25 cellular contexts compared by ENCODE assay signal in the genomic region with DNA sequence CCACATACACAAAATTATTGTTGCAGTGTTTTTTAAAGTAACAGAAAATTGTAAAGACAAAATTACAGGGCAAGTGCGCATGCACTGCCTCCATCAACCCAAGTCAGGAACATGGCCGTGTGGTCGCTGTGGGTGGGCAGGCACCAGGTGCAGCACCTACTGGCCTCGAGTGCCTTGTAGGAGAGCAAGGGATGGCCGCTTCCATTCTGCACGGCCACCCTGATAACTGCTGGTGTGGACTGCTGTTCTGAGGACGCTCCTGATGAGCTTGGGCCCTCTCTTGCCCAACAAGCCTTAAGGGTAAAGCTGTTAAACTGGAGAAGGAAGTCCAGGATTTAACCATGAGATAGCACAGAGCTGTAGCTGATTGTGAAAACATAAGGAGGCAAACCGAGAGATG.
DNase-seq lines count a peak whose midpoint lies in the region; ATAC-seq, FAIRE-seq and TF ChIP-seq lines count a peak whose summit lies in the region.
"Had no signal": no experiment of that assay in that cellular context is flagged by ENCODE, and none has a peak within 500 bp of the region (broad histone marks: within the 10 kb centered on the region; RNA-seq: fewer than 3 reads in every experiment).

No MANE protein-coding gene starts in this region.

- no peak overlapping the region for H3K4ac ChIP-seq in H9 (ENCODE audit: low read depth, low read length)

- peaks cover 0 to 2% of the 10 kb centered on the region in 2 experiments; a peak in 3 of 5 replicates for H3K9me3 Mint-ChIP-seq in H9
- H3K9me3 Mint-ChIP-seq in neural crest cell = peaks cover 10% of the 10 kb centered on the region
- H3K9me3 Mint-ChIP-seq in CD4-positive, alpha-beta T cell = peaks cover 4% of the 10 kb centered on the region

- FAIRE-seq in urothelium cell line (lab: Jason Lieb, UNC) = peak; percentile 5
- FAIRE-seq: A549, GM12878, GM12892, GM18507, GM19239 had no signal

- CTCF ChIA-PET in CD4-positive, alpha-beta T cell (lab: Charles Lee) = no interaction called here

- no peak overlapping the region for H2AFZ ChIP-seq in H9 (ENCODE audit: low read length)

- no peaks in the 10 kb centered on the region for H3K79me2 ChIP-seq in H9 (ENCODE audit: insufficient read depth, low read length)

- TF ChIP-seq CTCF in H9 (conservative IDR thresholded peaks at IDR 0.05) (no peak), neural crest cell (conservative IDR thresholded peaks at IDR 0.05) (no peak)
- TF ChIP-seq CTCF in CD4-positive, alpha-beta T cell (IDR thresholded peaks at IDR 0.05) = no peak

- no peak overlapping the region for H3K56ac ChIP-seq in H9 (ENCODE audit: insufficient read length, low read depth, low read length)

- intact Hi-C loops in CD4-positive, alpha-beta T cell (cut with DNase I, micrococcal nuclease) = no loop called here

- no peaks in the 10 kb centered on the region for H3K27me3 ChIP-seq in H9 (ENCODE audit: insufficient read depth, low read length)
- H3K27me3 ChIP-seq in CD4-positive, alpha-beta T cell (ENCODE audit: control insufficient read depth, insufficient read depth, low read length) = no peaks in the 10 kb centered on the region
- H3K27me3 ChIP-seq: BLaER1 treated with 17β-estradiol and CSF1 and Interleukin-3, amounts not matched to agents 10 nM and 100 nM had no signal

- ATAC-seq in CD4-positive, alpha-beta T cell (ENCODE audit: poor library complexity) = no peak
- no peak for ATAC-seq in GM18511 (IDR thresholded peaks at IDR 0.05; ENCODE audit: unreplicated experiment)
- ATAC-seq: A549, GM12878 had no signal

- no peak overlapping the region for H3T11ph ChIP-seq in H9 (ENCODE audit: low read length)

- H3K27me3 Mint-ChIP-seq in H9 (ENCODE audit: low read depth) = no peaks in the 10 kb centered on the region
- H3K27me3 Mint-ChIP-seq in neural crest cell (ENCODE audit: low read depth) = no peaks in the 10 kb centered on the region
- no peaks in the 10 kb centered on the region for H3K27me3 Mint-ChIP-seq in CD4-positive, alpha-beta T cell
- H3K27me3 Mint-ChIP-seq: B cell; CD4-positive, alpha-beta memory T cell had no signal

- no peak overlapping the region for H2BK20ac ChIP-seq in H9 (ENCODE audit: low read depth, low read length, poor library complexity, severe bottlenecking)

- WGBS in H9 (ENCODE audit: extremely low coverage, insufficient read length, low lambda C conversion rate) = no CpG with 5 or more reads among the region's 8 CpGs

- H3K23me2 ChIP-seq in H9 (ENCODE audit: insufficient read length, low read depth, low read length, poor library complexity, severe bottlenecking) = no peaks in the 10 kb centered on the region

- no peaks in the 10 kb centered on the region for H4K20me1 ChIP-seq in H9 (ENCODE audit: control insufficient read depth, insufficient read depth, insufficient read length)
- H4K20me1 ChIP-seq: BLaER1 treated with 17β-estradiol and CSF1 and Interleukin-3, amounts not matched to agents 10 nM and 100 nM had no signal

- H2BK15ac ChIP-seq in H9 (ENCODE audit: low read depth, low read length) = 0 out of 2 replicates have a peak overlapping the region, but pooled peaks have one; percentile 24

- no peaks in the 10 kb centered on the region for H3K9me3 ChIP-seq in H9 (ENCODE audit: control insufficient read depth, low read depth, low read length)
- no peaks in the 10 kb centered on the region for H3K9me3 ChIP-seq in CD4-positive, alpha-beta T cell (ENCODE audit: control insufficient read depth, low read length)

- H3K27ac Mint-ChIP-seq in H9 = no peak overlapping the region
- peak overlapping the region; percentile 35 for H3K27ac Mint-ChIP-seq in neural crest cell (ENCODE audit: unreplicated experiment)
- H3K27ac Mint-ChIP-seq in CD4-positive, alpha-beta T cell = no peak overlapping the region
- H3K27ac Mint-ChIP-seq: B cell; CD4-positive, alpha-beta memory T cell; CD8-positive, alpha-beta memory T cell had no signal

- H4K91ac ChIP-seq in H9 (ENCODE audit: insufficient read length, low read depth, low read length) = no peak overlapping the region

- H3K23ac ChIP-seq in H9 (ENCODE audit: insufficient read length, low read depth, low read length) = no peak overlapping the region

- H3K4me3 Mint-ChIP-seq in H9 (no peak overlapping the region), neural crest cell (no peak overlapping the region)
- no peak overlapping the region for H3K4me3 Mint-ChIP-seq in CD4-positive, alpha-beta T cell
- H3K4me3 Mint-ChIP-seq: B cell; CD8-positive, alpha-beta memory T cell had no signal

- no peaks in the 10 kb centered on the region for H3K4me1 Mint-ChIP-seq in H9
- H3K4me1 Mint-ChIP-seq in neural crest cell = peaks cover 6% of the 10 kb centered on the region
- no peaks in the 10 kb centered on the region for H3K4me1 Mint-ChIP-seq in CD4-positive, alpha-beta T cell (ENCODE audit: low read depth)
- H3K4me1 Mint-ChIP-seq: B cell; CD4-positive, alpha-beta memory T cell; CD8-positive, alpha-beta memory T cell had no signal

- H3K36me3 Mint-ChIP-seq in H9 (ENCODE audit: insufficient read depth in 1 of 3, low read depth in 3 of 3) = no peaks in the 10 kb centered on the region; a peak in 1 of 7 replicates
- H3K36me3 Mint-ChIP-seq in neural crest cell (ENCODE audit: low read depth) = no peaks in the 10 kb centered on the region
- H3K36me3 Mint-ChIP-seq in CD4-positive, alpha-beta T cell (ENCODE audit: low read depth) = no peaks in the 10 kb centered on the region
- H3K36me3 Mint-ChIP-seq: CD4-positive, alpha-beta memory T cell; CD8-positive, alpha-beta memory T cell had no signal

- DNase-seq in H9 (no peak), neural crest cell (ENCODE audit: low read depth, low spot score) (no peak), urothelium cell line (ENCODE audit: low spot score) (no peak)
- no peak for DNase-seq in CD4-positive, alpha-beta T cell
- DNase-seq: AML-193; CD4-positive, alpha-beta memory T cell; CD8-positive, alpha-beta memory T cell; COR-L47; DMS 273 treated with DMSO at 0.1 percent for 48 hours; DMS153; DMS53; DMS79; DND-41; EL; GDM1 had no signal

- no peak overlapping the region for H4K8ac ChIP-seq in H9 (replicated peaks; ENCODE audit: insufficient read length, low read depth, low read length)

- no peak overlapping the region for H3K9ac ChIP-seq in H9 (ENCODE audit: extremely low read depth, insufficient read length, low read length)
- H3K9ac ChIP-seq: BLaER1 treated with 17β-estradiol and CSF1 and Interleukin-3, amounts not matched to agents 10 nM and 100 nM had no signal

- H3K27ac ChIP-seq in H9 (ENCODE audit: insufficient read length, low read depth, low read length) = no peak overlapping the region
- H3K27ac ChIP-seq in CD4-positive, alpha-beta T cell (ENCODE audit: low read depth, low read length) = no peak overlapping the region
- H3K27ac ChIP-seq: 22Rv1; A549; BLaER1 treated with 17β-estradiol and CSF1 and Interleukin-3, amounts not matched to agents 10 nM and 100 nM; C4-2B had no signal

- H2BK12ac ChIP-seq in H9 (ENCODE audit: insufficient read length, low read depth, low read length) = no peak overlapping the region

- no peak overlapping the region for H2BK120ac ChIP-seq in H9 (ENCODE audit: low read depth, low read length, poor library complexity, severe bottlenecking)

- no peaks in the 10 kb centered on the region for H3K79me1 ChIP-seq in H9 (ENCODE audit: insufficient read depth, low read depth, low read length, poor library complexity, severe bottlenecking)

- no peak overlapping the region for H3K18ac ChIP-seq in H9 (ENCODE audit: insufficient read length, low read depth, low read length)

- POLR2A ChIA-PET in CD4-positive, alpha-beta T cell (lab: Charles Lee) = no interaction called here

- no peak overlapping the region for H2AK5ac ChIP-seq in H9 (ENCODE audit: insufficient read length, low read length)

- no peak overlapping the region for H3K14ac ChIP-seq in H9 (ENCODE audit: insufficient read depth, low read length)

- no peak overlapping the region for H3K4me2 ChIP-seq in H9 (ENCODE audit: insufficient read depth, insufficient read length, low read length)
- H3K4me2 ChIP-seq: A549; BLaER1 treated with 17β-estradiol and CSF1 and Interleukin-3, amounts not matched to agents 10 nM and 100 nM had no signal

- no peak overlapping the region for H4K5ac ChIP-seq in H9 (ENCODE audit: insufficient read length, low read depth, low read length)

- H3K4me1 ChIP-seq in H9 (ENCODE audit: insufficient read depth, low read length) = no peaks in the 10 kb centered on the region
- H3K4me1 ChIP-seq: A549; BLaER1 treated with 17β-estradiol and CSF1 and Interleukin-3, amounts not matched to agents 10 nM and 100 nM had no signal

- H2BK5ac ChIP-seq in H9 (ENCODE audit: insufficient read length, low read length) = no peak overlapping the region
